ENCODE assay signal across 23 cellular contexts in the genomic region with DNA sequence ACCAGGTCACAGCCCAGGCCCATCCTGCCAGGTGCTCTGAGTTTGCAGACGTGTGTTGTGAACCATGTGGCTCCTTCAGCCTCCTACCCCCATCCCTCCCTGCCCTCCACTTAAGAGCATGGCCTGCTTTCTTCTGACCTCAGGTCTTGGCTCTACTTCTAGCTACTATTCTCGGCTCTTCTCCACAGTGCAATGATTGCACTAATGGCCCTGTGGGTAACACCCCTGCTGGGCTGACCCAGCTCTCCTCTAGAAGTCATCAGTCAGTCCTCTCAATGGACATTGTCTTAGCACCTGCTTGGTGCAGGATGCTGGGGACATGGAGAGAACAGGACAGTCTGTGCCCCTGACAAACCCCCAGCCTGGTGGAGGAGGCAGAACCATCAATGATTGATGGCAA. TPM values are rescaled to one million over a fixed set of nuclear protein-coding genes. Genes with fewer than 3 reads are reported as not detected.
A peak's percentile ranks its signal among the peaks of the same experiment; 100 is the strongest.
DNase-seq lines count a peak whose midpoint lies in the region; ATAC-seq and TF ChIP-seq lines count a peak whose summit lies in the region.
"Had no signal": no experiment of that assay in that cellular context is flagged by ENCODE, and none has a peak within 500 bp of the region (broad histone marks: within the 10 kb centered on the region; RNA-seq: fewer than 3 reads in every experiment).

No MANE protein-coding gene starts in this region.

- no peak overlapping the region for H4K8ac ChIP-seq in neuronal stem cell (ENCODE audit: low read depth, low read length)

- peak; percentile 49 for DNase-seq in activated effector memory CD4-positive, alpha-beta T cell treated with anti-CD3 and anti-CD28 coated beads, Interleukin-2, amount 50 U/mL, for 16 hours
- DNase-seq in activated effector memory CD4-positive, alpha-beta T cell treated with Interleukin-2 at 50 U/mL for 16 hours = no peak
- DNase-seq in osteoblast (ENCODE audit: insufficient read length, low spot score, missing footprints) (no peak), ureter (ENCODE audit: low spot score) (peak; percentile 29), neuronal stem cell (ENCODE audit: low spot score) (no peak)
- DNase-seq: AML-193, GDM1, H7, KBM-7, MM.1S, NCI-H1048, NCI-H1436, NCI-H187 treated with DMSO at 0.1 percent for 48 hours, NCI-H2107, NCI-H446 treated with DMSO at 0.1 percent for 48 hours, NCI-H526 treated with DMSO at 0.1 percent for 48 hours, OCI-M1 had no signal

- H3K9ac ChIP-seq in neuronal stem cell (ENCODE audit: low read depth, low read length, poor library complexity) = no peak overlapping the region

- no peak overlapping the region for H3K4me3 ChIP-seq in osteoblast (ENCODE audit: insufficient read depth, low read length)
- no peak overlapping the region for H3K4me3 ChIP-seq in neuronal stem cell (ENCODE audit: low read length in 2 of 2)

- no peak overlapping the region for H2BK12ac ChIP-seq in neuronal stem cell (ENCODE audit: low read length)

- H3K4me1 ChIP-seq in osteoblast (ENCODE audit: insufficient read depth, low read length) (no peaks in the 10 kb centered on the region), neuronal stem cell (ENCODE audit: control insufficient read depth in 2 of 2, insufficient read depth in 1 of 2, low read depth in 1 of 2, low read length in 2 of 2) (no peaks in the 10 kb centered on the region)

- no peak overlapping the region for H3K14ac ChIP-seq in neuronal stem cell (ENCODE audit: low read length)

- no peak overlapping the region for H3K4ac ChIP-seq in neuronal stem cell (ENCODE audit: low read length)

- peak overlapping the region; percentile 22 for H2AFZ ChIP-seq in osteoblast (ENCODE audit: low read length)
- H2AFZ ChIP-seq in neuronal stem cell (ENCODE audit: low read length) = no peak overlapping the region

- no peak overlapping the region for H2AK5ac ChIP-seq in neuronal stem cell (ENCODE audit: low read depth, low read length)

- peak; percentile 23 for ATAC-seq in esophagus mucosa
- ATAC-seq in GM18520 (IDR thresholded peaks at IDR 0.05; ENCODE audit: unreplicated experiment) = no peak
- no peak for ATAC-seq in GM21737 (IDR thresholded peaks at IDR 0.05; ENCODE audit: unreplicated experiment)
- ATAC-seq: CD8-positive, alpha-beta T cell; HepG2 had no signal

- H3K79me2 ChIP-seq in osteoblast (ENCODE audit: insufficient read depth, low read length) = no peaks in the 10 kb centered on the region

- TF ChIP-seq CTCF in osteoblast (IDR thresholded peaks at IDR 0.05; ENCODE audit: extremely low read depth, low read depth, low read length) = no peak

- no peak overlapping the region for H2BK15ac ChIP-seq in neuronal stem cell (ENCODE audit: low read length)

- H3K79me1 ChIP-seq in neuronal stem cell (ENCODE audit: low read depth, low read length) = no peaks in the 10 kb centered on the region

- H3K18ac ChIP-seq in neuronal stem cell (ENCODE audit: low read length) = no peak overlapping the region

- no CpG with 5 or more reads among the region's 2 CpGs for WGBS in neuronal stem cell (ENCODE audit: extremely low coverage in 2 of 2, insufficient read length in 2 of 2, insufficient replicate concordance in 1 of 2), 2 donors

- H3K27me3 ChIP-seq in osteoblast (ENCODE audit: insufficient read depth, low read length) (peaks cover 21% of the 10 kb centered on the region), neuronal stem cell (ENCODE audit: control insufficient read depth in 3 of 3, insufficient read depth in 3 of 3, low read depth in 1 of 3, low read length in 3 of 3) (peaks cover 0 to 21% (median 0%) of the 10 kb centered on the region in 3 experiments)

- no peak overlapping the region for H2BK120ac ChIP-seq in neuronal stem cell (ENCODE audit: low read depth, low read length)

- H3K9me3 ChIP-seq in osteoblast (ENCODE audit: low read depth, low read length) (no peaks in the 10 kb centered on the region), neuronal stem cell (replicated peaks in 1 of 2; ENCODE audit: control insufficient read depth in 2 of 2, insufficient read depth in 1 of 2, low read depth in 1 of 2, low read length in 2 of 2) (peaks cover 0 to 2% of the 10 kb centered on the region in 2 donors)

- H3K4me2 ChIP-seq in osteoblast (ENCODE audit: insufficient read depth, low read length) (no peak overlapping the region), neuronal stem cell (ENCODE audit: insufficient read depth, low read length, poor library complexity, severe bottlenecking) (no peak overlapping the region)

- no peak overlapping the region for H2BK5ac ChIP-seq in neuronal stem cell (ENCODE audit: low read length)

- H3K23ac ChIP-seq in neuronal stem cell (ENCODE audit: low read depth, low read length, poor library complexity) = no peak overlapping the region

- H3K27ac ChIP-seq in osteoblast (ENCODE audit: low read depth, low read length) = no peak overlapping the region
- no peak overlapping the region for H3K27ac ChIP-seq in neuronal stem cell (replicated peaks; ENCODE audit: low read length)
- H3K27ac ChIP-seq: HL-60 had no signal

- H3K36me3 ChIP-seq in osteoblast (ENCODE audit: insufficient read depth, low read length) (no peaks in the 10 kb centered on the region), neuronal stem cell (replicated peaks in 1 of 2; ENCODE audit: control insufficient read depth in 2 of 2, insufficient read depth in 2 of 2, low read length in 2 of 2) (no peaks in the 10 kb centered on the region)

- H4K20me1 ChIP-seq in osteoblast (ENCODE audit: insufficient read depth, low read length) = no peaks in the 10 kb centered on the region

- no peak overlapping the region for H4K91ac ChIP-seq in neuronal stem cell (ENCODE audit: low read depth, low read length, poor library complexity)

RNA-seq across cellular contexts. Expression of gene IFFO2, which starts 22.2 kb away (rescaled TPM):
- total RNA-seq in esophagus mucosa (70.2 TPM), osteoblast (6.8 and 10.9 TPM in 2 replicates), ureter (15.0 TPM)
- polyA plus RNA-seq in neuronal stem cell (2013, experiment 1 of 2) = 3.4 TPM
- 3.3 TPM for polyA plus RNA-seq in neuronal stem cell (2013, experiment 2 of 2)

Comparison
In these comparisons a context has a peak if more than half of its experiments do, and no peak if none do; other contexts are left out.
1. DNase-seq: peak in activated effector memory CD4-positive, alpha-beta T cell treated with anti-CD3 and anti-CD28 coated beads, Interleukin-2, amount 50 U/mL, for 16 hours (single experiment) and ureter (single experiment); none in activated effector memory CD4-positive, alpha-beta T cell treated with Interleukin-2 at 50 U/mL for 16 hours (single experiment), osteoblast (single experiment) and neuronal stem cell (single experiment).